10 cellular contexts compared by ENCODE assay signal in genomic region chr17:3935140-3935542, GRCh38. TPM values are rescaled to one million over a fixed set of nuclear protein-coding genes. Genes with fewer than 3 reads are reported as not detected.
A peak's percentile ranks its signal among the peaks of the same experiment; 100 is the strongest.
DNase-seq lines count a peak whose midpoint lies in the region; ATAC-seq and TF ChIP-seq lines count a peak whose summit lies in the region.
"Had no signal": no experiment of that assay in that cellular context is flagged by ENCODE, and none has a peak within 500 bp of the region (broad histone marks: within the 10 kb centered on the region; RNA-seq: fewer than 3 reads in every experiment).

No MANE protein-coding gene starts in this region.

- H3K9ac ChIP-seq in IMR-90 (ENCODE audit: low read depth, low read length): no peak overlapping the region

- H3K18ac ChIP-seq in IMR-90 (ENCODE audit: low read depth, low read length): no peak overlapping the region

- 0 out of 4 replicates have a peak overlapping the region, but pooled peaks of 1 of the 2 experiments have one; percentile 28 for H4K8ac ChIP-seq in IMR-90 (ENCODE audit: low read depth in 2 of 2, low read length in 2 of 2)

- peak overlapping the region in 1 of 2 donors; percentile 45 for H3K27ac Mint-ChIP-seq in natural killer cell
- H3K27ac Mint-ChIP-seq: T-helper 1 cell treated with Interleukin-12 subunit alpha and Interleukin-12 subunit beta and Interleukin-4 antibody, amounts not matched to agents 30 μg/mL and 1 μg/mL, for 36 hours had no signal

- no peak overlapping the region for H3K4ac ChIP-seq in IMR-90 (ENCODE audit: low read depth, low read length)

- no peaks in the 10 kb centered on the region for H3K27me3 ChIP-seq in IMR-90 (ENCODE audit: control insufficient read depth, insufficient read depth, low read length)
- H3K27me3 ChIP-seq in esophagus squamous epithelium: no peaks in the 10 kb centered on the region

- no peak overlapping the region; the same call in 1 of the 2 replicates for H2AK5ac ChIP-seq in IMR-90 (ENCODE audit: low read depth, low read length)

- no peak overlapping the region for H2BK15ac ChIP-seq in IMR-90 (ENCODE audit: low read depth, low read length)

- in situ Hi-C loops in IMR-90 (cut with MboI; ENCODE audit: low sequenced_read_pairs): no loop called here

- H3K4me1 ChIP-seq in IMR-90 (ENCODE audit: control insufficient read depth, insufficient read depth, low read length): 0 out of 2 replicates have a peak, but pooled peaks cover 1% of the 10 kb centered on the region
- peaks cover 0 to 6% (median 0%) of the 10 kb centered on the region in 3 donors for H3K4me1 ChIP-seq in esophagus squamous epithelium

- H3K36me3 Mint-ChIP-seq in natural killer cell: no peaks in the 10 kb centered on the region

- POLR2A ChIA-PET in IMR-90 (lab: Charles Lee; ENCODE audit: unreplicated experiment): no interaction called here

- 0 out of 2 replicates have a peak overlapping the region, but pooled peaks have one; percentile 53 for H2BK20ac ChIP-seq in IMR-90 (ENCODE audit: low read depth, low read length)

- BruUV-seq in IMR-90 (replicated peaks; lab: Mats Ljungman, UMichigan): no TSS peak

- dilution Hi-C loops in IMR-90 (cut with HindIII; ENCODE audit: low sequenced_read_pairs, unreplicated experiment): no loop called here

- no peak overlapping the region for H2BK120ac ChIP-seq in IMR-90 (ENCODE audit: low read depth, low read length)

- TF ChIP-seq RAD21 in IMR-90 (IDR thresholded peaks at IDR 0.05; ENCODE audit: low read length): peak; percentile 83

- ATAC-seq in IMR-90 (ENCODE audit: low read depth) (peak; percentile 98), natural killer cell (peak; percentile 65 to 78 (median 77)), HG02938 (IDR thresholded peaks at IDR 0.05; ENCODE audit: unreplicated experiment) (no peak)

- no peaks in the 10 kb centered on the region for H3K9me3 Mint-ChIP-seq in natural killer cell
- H3K9me3 Mint-ChIP-seq: T-helper 1 cell treated with Interleukin-12 subunit alpha and Interleukin-12 subunit beta and Interleukin-4 antibody, amounts not matched to agents 30 μg/mL and 1 μg/mL, for 36 hours had no signal

- no peak overlapping the region for H3K27ac ChIP-seq in IMR-90 (ENCODE audit: insufficient read depth, low read length)
- no peak overlapping the region for H3K27ac ChIP-seq in esophagus squamous epithelium

- no peak overlapping the region for H4K5ac ChIP-seq in IMR-90 (ENCODE audit: low read depth, low read length)

- no peak overlapping the region for H4K91ac ChIP-seq in IMR-90 (ENCODE audit: insufficient read depth, low read depth, low read length)

- H3K4me3 ChIP-seq in IMR-90 (ENCODE audit: insufficient read depth, low read depth, low read length): no peak overlapping the region
- H3K4me3 ChIP-seq in esophagus squamous epithelium: no peak overlapping the region
- H3K4me3 ChIP-seq: skin epidermis had no signal

- 25% methylated on average over 2 of the region's 10 CpGs; no CpG with 5 or more reads in 1 of the 2 experiments for WGBS in IMR-90 (ENCODE audit: extremely low coverage in 2 of 2, insufficient read length in 1 of 2), 2 experiments
- WGBS in esophagus squamous epithelium, 2 donors: 23 to 32% methylated on average over 9 of the region's 10 CpGs

- H3K9me1 ChIP-seq in IMR-90 (ENCODE audit: insufficient read depth, low read length): no peaks in the 10 kb centered on the region

- no peaks in the 10 kb centered on the region for H4K20me1 ChIP-seq in IMR-90 (ENCODE audit: insufficient read depth, low read length)

- H3K14ac ChIP-seq in IMR-90 (replicated peaks; ENCODE audit: low read depth, low read length): no peak overlapping the region

- CTCF ChIA-PET in IMR-90 (lab: Yijun Ruan, JAX): interaction anchor here (0.6 to 2.9 kb wide), 7 partner anchors 21 to 1251 kb away, joined by 3 to 11 read pairs (median 4); no protein-coding TSS in a partner anchor

- no peaks in the 10 kb centered on the region for H3K9me3 ChIP-seq in IMR-90 (ENCODE audit: control insufficient read depth, insufficient read depth, low read length)
- H3K9me3 ChIP-seq in esophagus squamous epithelium: no peaks in the 10 kb centered on the region

- H3K4me3 Mint-ChIP-seq in natural killer cell: no peak overlapping the region
- H3K4me3 Mint-ChIP-seq: T-helper 1 cell treated with Interleukin-12 subunit alpha and Interleukin-12 subunit beta and Interleukin-4 antibody, amounts not matched to agents 30 μg/mL and 1 μg/mL, for 36 hours had no signal

- TF ChIP-seq POLR2A in IMR-90 (IDR thresholded peaks at IDR 0.05; ENCODE audit: low read depth, low read length): no peak
- no peak for TF ChIP-seq POLR2A in esophagus squamous epithelium (IDR thresholded peaks at IDR 0.05)

- H2BK5ac ChIP-seq in IMR-90 (ENCODE audit: low read depth, low read length, poor library complexity, severe bottlenecking): no peak overlapping the region

- TF ChIP-seq CTCF in IMR-90 (conservative IDR thresholded peaks at IDR 0.05; ENCODE audit: low read depth, low read length) (peak; percentile 71), esophagus squamous epithelium (IDR thresholded peaks at IDR 0.05) (peak; percentile 17 to 82 (median 69)), natural killer cell (IDR thresholded peaks at IDR 0.05) (peak; percentile 17)

- H3K36me3 ChIP-seq in IMR-90 (ENCODE audit: control insufficient read depth, insufficient read depth, low read length) (no peaks in the 10 kb centered on the region), esophagus squamous epithelium (peaks cover 0 to 33% (median 0%) of the 10 kb centered on the region in 3 donors)

- peak; percentile 63 for DNase-seq in EH (ENCODE audit: low read depth)
- DNase-seq in IMR-90: peak; percentile 72
- peak; percentile 80 for DNase-seq in SW480 (ENCODE audit: low spot score)
- no peak for DNase-seq in esophagus squamous epithelium (lab: John Stamatoyannopoulos, UW)
- DNase-seq in natural killer cell: no peak
- no peak for DNase-seq in cortex of kidney (lab: John Stamatoyannopoulos, UW)
- no peak for DNase-seq in GM19240 (ENCODE audit: insufficient read length, low spot score)

- no peak overlapping the region for H3K56ac ChIP-seq in IMR-90 (ENCODE audit: extremely low read depth, insufficient read depth, low read length)

- peak overlapping the region; percentile 90 for H2AK9ac ChIP-seq in IMR-90 (replicated peaks; ENCODE audit: low read depth, low read length, poor library complexity)

- H3K4me1 Mint-ChIP-seq in natural killer cell: peaks cover 5 to 20% of the 10 kb centered on the region in 2 donors

- no peaks in the 10 kb centered on the region for H3K79me1 ChIP-seq in IMR-90 (ENCODE audit: low read depth in 1 of 2, low read length in 2 of 2)

- H2AFZ ChIP-seq in IMR-90 (replicated peaks; ENCODE audit: low read length, poor library complexity): peak overlapping the region; percentile 87

- H3K4me2 ChIP-seq in IMR-90 (ENCODE audit: low read depth, low read length): no peak overlapping the region

- no peaks in the 10 kb centered on the region for H3K27me3 Mint-ChIP-seq in natural killer cell (ENCODE audit: low read depth in 2 of 2)

- intact Hi-C loops in IMR-90 (cut with micrococcal nuclease) (loop anchor here (1.0 to 5.0 kb wide), 3 partner anchors 73 to 140 kb away; no protein-coding TSS in a partner anchor), esophagus squamous epithelium (cut with DNase I) (no loop called here), natural killer cell (cut with micrococcal nuclease) (no loop called here)

- no peak overlapping the region for H3K23ac ChIP-seq in IMR-90 (ENCODE audit: low read depth, low read length)

TF ChIP-seq in IMR-90, 13 proteins besides CTCF, POLR2A, EP300 and RAD21:
- TF ChIP-seq NFE2L2 (IDR thresholded peaks at IDR 0.05; ENCODE audit: low read depth, low read length): no peak
- TF ChIP-seq SMC3 (IDR thresholded peaks at IDR 0.05; ENCODE audit: low read depth, low read length): peak; percentile 79

RNA-seq across cellular contexts. Expression of gene P2RX1, which starts 18.9 kb away (rescaled TPM):
- total RNA-seq in IMR-90 (2012; rRNA removed): not detected in 2 replicates
- not detected in 2 replicates for polyA plus RNA-seq in IMR-90 (2012; rRNA removed)
- polyA plus RNA-seq in IMR-90 (2012; cell fraction: cytosol; rRNA removed): not detected in 2 replicates
- polyA plus RNA-seq in IMR-90 (2012; cell fraction: nucleus; rRNA removed; ENCODE audit: low replicate concordance): 0.09 and 0.10 TPM in 2 replicates
- total RNA-seq in esophagus squamous epithelium: 10 to 100 TPM in 1 of 4 donors, 1 to 10 TPM in 3; 1.2 to 13.0 (median 2.1) TPM
- 10 to 100 TPM in 2 of 3 donors, 1 to 10 TPM in 1; 2.3 to 15.3 (median 13.4) TPM for total RNA-seq in natural killer cell

RNA-seq across cellular contexts. Expression of gene ATP2A3, which starts 29.1 kb away (rescaled TPM):
- total RNA-seq in IMR-90 (2012; rRNA removed): 0.18 and 0.28 TPM in 2 replicates
- 0.63 and 0.76 TPM in 2 replicates for polyA plus RNA-seq in IMR-90 (2012; rRNA removed)
- 0.56 and 1.3 TPM in 2 replicates for polyA plus RNA-seq in IMR-90 (2012; cell fraction: cytosol; rRNA removed)
- 2.3 and 3.6 TPM in 2 replicates for polyA plus RNA-seq in IMR-90 (2012; cell fraction: nucleus; rRNA removed; ENCODE audit: low replicate concordance)
- total RNA-seq in esophagus squamous epithelium: 1 to 10 TPM; 2.7 to 9.9 (median 5.3) TPM
- 100 to 1,000 TPM; 326 to 397 (median 377) TPM for total RNA-seq in natural killer cell

RNA-seq across cellular contexts. Expression of gene CAMKK1, which starts 42.3 kb away (rescaled TPM):
- total RNA-seq in IMR-90 (2012; rRNA removed) (4.1 and 4.2 TPM in 2 replicates), esophagus squamous epithelium (1 to 10 TPM; 3.3 to 9.5 (median 3.8) TPM), natural killer cell (1 to 10 TPM; 3.2 to 4.3 (median 3.9) TPM)
- 7.7 and 8.2 TPM in 2 replicates for polyA plus RNA-seq in IMR-90 (2012; rRNA removed)
- 4.6 and 6.1 TPM in 2 replicates for polyA plus RNA-seq in IMR-90 (2012; cell fraction: cytosol; rRNA removed)
- polyA plus RNA-seq in IMR-90 (2012; cell fraction: nucleus; rRNA removed; ENCODE audit: low replicate concordance): 18.8 and 32.0 TPM in 2 replicates

Comparison
In these comparisons a context has a peak if more than half of its experiments do, and no peak if none do; other contexts are left out.
1. DNase-seq: peak in EH (single experiment), IMR-90 (single experiment) and SW480 (single experiment); none in esophagus squamous epithelium (single experiment), natural killer cell (single experiment), cortex of kidney (single experiment) and GM19240 (single experiment).
2. CTCF ChIP-seq: peak in every context shown above with its lines; median percentile 71 in IMR-90; 69 in esophagus squamous epithelium; 17 in natural killer cell.
3. RNA of gene ATP2A3, which starts 29.1 kb away (total RNA-seq): 326 to 397 TPM in natural killer cell; 2.7 to 9.9 TPM in esophagus squamous epithelium and 0.18 to 0.28 TPM in IMR-90; every median in the first group is over 10 times any median in the second.